21 cellular contexts compared by ENCODE assay signal in genomic region chr3:62793961-62794360, GRCh38.
DNase-seq lines count a peak whose midpoint lies in the region; ATAC-seq, FAIRE-seq and TF ChIP-seq lines count a peak whose summit lies in the region.
"Had no signal": no experiment of that assay in that cellular context is flagged by ENCODE, and none has a peak within 500 bp of the region (broad histone marks: within the 10 kb centered on the region; RNA-seq: fewer than 3 reads in every experiment).

No MANE protein-coding gene starts in this region.

- no peak overlapping the region for H2BK120ac ChIP-seq in mesenchymal stem cell (ENCODE audit: low read depth, low read length)

- H3K4me1 Mint-ChIP-seq in astrocyte (ENCODE audit: low read depth, unreplicated experiment): no peaks in the 10 kb centered on the region
- H3K4me1 Mint-ChIP-seq: B cell; CD4-positive, CD25-positive, alpha-beta regulatory T cell had no signal

- H2AFZ ChIP-seq in astrocyte (ENCODE audit: low read depth, low read length) (no peak overlapping the region), mesenchymal stem cell (ENCODE audit: low read depth, low read length) (no peak overlapping the region)

- no peak overlapping the region for H2BK12ac ChIP-seq in mesenchymal stem cell (ENCODE audit: low read length in 2 of 2)

- no peak overlapping the region for H2AK5ac ChIP-seq in mesenchymal stem cell (ENCODE audit: low read length, severe bottlenecking)

- no peaks in the 10 kb centered on the region for H4K20me1 ChIP-seq in astrocyte (ENCODE audit: insufficient read depth, low read length)
- H4K20me1 ChIP-seq: BLaER1 had no signal

- H3K4me3 ChIP-seq in MG63 (no peak overlapping the region), astrocyte (ENCODE audit: insufficient read depth, low read depth, low read length) (no peak overlapping the region), mesenchymal stem cell (ENCODE audit: insufficient read depth in 1 of 2, low read depth in 1 of 2, low read length in 2 of 2) (no peak overlapping the region)
- H3K4me3 ChIP-seq: BLaER1, GM12878 had no signal

- no peak overlapping the region for H3K27ac Mint-ChIP-seq in astrocyte (ENCODE audit: unreplicated experiment)
- H3K27ac Mint-ChIP-seq: B cell; CD4-positive, CD25-positive, alpha-beta regulatory T cell; CD8-positive, alpha-beta T cell had no signal

- H3K23ac ChIP-seq in mesenchymal stem cell (ENCODE audit: low read length in 2 of 2): no peak overlapping the region

- H3K9me3 ChIP-seq in MG63 (no peaks in the 10 kb centered on the region), astrocyte (ENCODE audit: insufficient read depth, low read depth, low read length) (no peaks in the 10 kb centered on the region), mesenchymal stem cell (ENCODE audit: control insufficient read depth, low read length) (no peaks in the 10 kb centered on the region)
- H3K9me3 ChIP-seq: BLaER1, Caco-2 had no signal

- H3K36me3 ChIP-seq in MG63 (no peaks in the 10 kb centered on the region), astrocyte (ENCODE audit: insufficient read depth, low read length) (no peaks in the 10 kb centered on the region), mesenchymal stem cell (ENCODE audit: control insufficient read depth in 1 of 2, insufficient read depth in 2 of 2, low read depth in 1 of 2, low read length in 2 of 2) (no peaks in the 10 kb centered on the region)
- H3K36me3 ChIP-seq: BLaER1 had no signal

- H2BK15ac ChIP-seq in mesenchymal stem cell (ENCODE audit: low read depth, poor library complexity, severe bottlenecking): no peak overlapping the region

- WGBS in mesenchymal stem cell: 100% methylated on average over 1 of the region's 2 CpGs

- H3K4ac ChIP-seq in mesenchymal stem cell (ENCODE audit: low read depth in 1 of 2, low read length in 2 of 2): no peak overlapping the region

- H3K14ac ChIP-seq in mesenchymal stem cell (ENCODE audit: low read length in 2 of 2): no peak overlapping the region

- H3K79me2 ChIP-seq in astrocyte (ENCODE audit: insufficient read depth, low read length): no peaks in the 10 kb centered on the region

- H3K4me1 ChIP-seq in astrocyte (ENCODE audit: insufficient read depth, low read length) (no peaks in the 10 kb centered on the region), mesenchymal stem cell (ENCODE audit: control insufficient read depth, insufficient read depth, low read depth, low read length) (no peaks in the 10 kb centered on the region)
- H3K4me1 ChIP-seq: Caco-2 had no signal

- H4K91ac ChIP-seq in mesenchymal stem cell (ENCODE audit: low read length): no peak overlapping the region

- no peak overlapping the region for H3K18ac ChIP-seq in mesenchymal stem cell (ENCODE audit: low read depth in 1 of 2, low read length in 2 of 2)

- H3K27me3 ChIP-seq in MG63 (no peaks in the 10 kb centered on the region), astrocyte (ENCODE audit: insufficient read depth, low read length) (no peaks in the 10 kb centered on the region), mesenchymal stem cell (ENCODE audit: control insufficient read depth in 1 of 2, insufficient read depth in 1 of 2, low read length in 2 of 2) (peaks cover 0 to 3% of the 10 kb centered on the region in 2 experiments)
- H3K27me3 ChIP-seq: BLaER1 had no signal

- H3K36me3 Mint-ChIP-seq in astrocyte (ENCODE audit: low read depth, unreplicated experiment): no peaks in the 10 kb centered on the region
- H3K36me3 Mint-ChIP-seq: CD4-positive, CD25-positive, alpha-beta regulatory T cell; CD8-positive, alpha-beta T cell had no signal

- H3K27ac ChIP-seq in astrocyte (ENCODE audit: low read depth, low read length) (no peak overlapping the region), mesenchymal stem cell (ENCODE audit: low read length, poor library complexity, severe bottlenecking) (no peak overlapping the region)
- H3K27ac ChIP-seq: BLaER1, C4-2B had no signal

- H3K27me3 Mint-ChIP-seq in astrocyte (ENCODE audit: low read depth, unreplicated experiment): no peaks in the 10 kb centered on the region
- H3K27me3 Mint-ChIP-seq: B cell; CD4-positive, CD25-positive, alpha-beta regulatory T cell had no signal

- H3K4me3 Mint-ChIP-seq in astrocyte (ENCODE audit: unreplicated experiment): no peak overlapping the region
- H3K4me3 Mint-ChIP-seq: B cell; CD4-positive, CD25-positive, alpha-beta regulatory T cell; CD8-positive, alpha-beta T cell had no signal

- FAIRE-seq in astrocyte (lab: Jason Lieb, UNC): no peak
- FAIRE-seq: GM12878, H1 had no signal

- DNase-seq in MG63 (peak; percentile 40), astrocyte (ENCODE audit: low read depth) (peak; percentile 51), fibroblast of peridontal ligament (ENCODE audit: extremely low read depth) (peak; percentile 2), mesenchymal stem cell (no peak)
- DNase-seq: Caco-2; CD4-positive, CD25-positive, alpha-beta regulatory T cell; CD8-positive, alpha-beta T cell; DMS153; DND-41; EL; GDM1; H7; HCEC 1CT had no signal

- H3K9ac ChIP-seq in astrocyte (ENCODE audit: low read length) (no peak overlapping the region), mesenchymal stem cell (ENCODE audit: low read length) (no peak overlapping the region)
- H3K9ac ChIP-seq: BLaER1 had no signal

- no peak overlapping the region for H2BK5ac ChIP-seq in mesenchymal stem cell (ENCODE audit: low read depth, low read length, poor library complexity, severe bottlenecking)

- ATAC-seq in GM21619 (IDR thresholded peaks at IDR 0.05; ENCODE audit: unreplicated experiment): no peak
- ATAC-seq in HG03280 (IDR thresholded peaks at IDR 0.05; ENCODE audit: unreplicated experiment): no peak
- ATAC-seq in GM18511 (IDR thresholded peaks at IDR 0.05; ENCODE audit: unreplicated experiment): no peak
- ATAC-seq: CD8-positive, alpha-beta T cell; GM12878 had no signal

- H3K9me3 Mint-ChIP-seq in astrocyte (ENCODE audit: unreplicated experiment): no peaks in the 10 kb centered on the region
- H3K9me3 Mint-ChIP-seq: CD8-positive, alpha-beta T cell had no signal

- no peaks in the 10 kb centered on the region for H3K79me1 ChIP-seq in mesenchymal stem cell (replicated peaks; ENCODE audit: low read length, poor library complexity, severe bottlenecking)

- no peak overlapping the region for H4K8ac ChIP-seq in mesenchymal stem cell (ENCODE audit: low read length)

- TF ChIP-seq CTCF in astrocyte (IDR thresholded peaks at IDR 0.05; ENCODE audit: insufficient read depth, low read depth, low read length): no peak

- H3K4me2 ChIP-seq in astrocyte (ENCODE audit: low read length) (no peak overlapping the region), mesenchymal stem cell (ENCODE audit: low read length, poor library complexity, severe bottlenecking) (no peak overlapping the region)
- H3K4me2 ChIP-seq: BLaER1 had no signal
